11 cellular contexts compared by ENCODE assay signal in genomic region chr5:74040065-74040551, GRCh38.
A peak's percentile ranks its signal among the peaks of the same experiment; 100 is the strongest.
DNase-seq lines count a peak whose midpoint lies in the region; ATAC-seq and TF ChIP-seq lines count a peak whose summit lies in the region.
"Had no signal": no experiment of that assay in that cellular context is flagged by ENCODE, and none has a peak within 500 bp of the region (broad histone marks: within the 10 kb centered on the region; RNA-seq: fewer than 3 reads in every experiment).

No MANE protein-coding gene starts in this region.

- peak overlapping the region; percentile 67 for H3K4me2 ChIP-seq in smooth muscle cell

- H3K27me3 ChIP-seq in smooth muscle cell (ENCODE audit: low read depth) = no peaks in the 10 kb centered on the region

- peak; percentile 20 for TF ChIP-seq CTCF in fibroblast of the aortic adventitia (IDR thresholded peaks at IDR 0.05; ENCODE audit: insufficient read depth, low read length)
- no peak for TF ChIP-seq CTCF in smooth muscle cell (IDR thresholded peaks at IDR 0.05; ENCODE audit: borderline replicate concordance, insufficient read depth, poor library complexity, severe bottlenecking)

- no peak overlapping the region for H2AFZ ChIP-seq in smooth muscle cell (ENCODE audit: low read depth)

- H3K79me2 ChIP-seq in smooth muscle cell (ENCODE audit: low read depth) = no peaks in the 10 kb centered on the region

- peaks cover 17% of the 10 kb centered on the region for H3F3A ChIP-seq in smooth muscle cell (ENCODE audit: low read depth)

- peak overlapping the region; percentile 90 for H3K27ac ChIP-seq in smooth muscle cell (ENCODE audit: low read depth)
- H3K27ac ChIP-seq: HL-60 had no signal

- no peaks in the 10 kb centered on the region for H3K9me3 ChIP-seq in smooth muscle cell (replicated peaks; ENCODE audit: low read depth)

- DNase-seq in NCI-H2081 (lab: John Stamatoyannopoulos, UW) (peak; percentile 16 to 54), NCI-H2081 treated with DMSO at 0.1 percent for 48 hours (lab: John Stamatoyannopoulos, UW) (no peak), NCI-H82 treated with DMSO at 0.1 percent for 48 hours (lab: John Stamatoyannopoulos, UW; ENCODE audit: unreplicated experiment) (peak; percentile 83), fibroblast of the aortic adventitia (ENCODE audit: low read depth) (peak; percentile 89), smooth muscle cell (lab: John Stamatoyannopoulos, UW; ENCODE audit: unreplicated experiment) (no peak)
- DNase-seq in activated CD8-positive, alpha-beta memory T cell treated with anti-CD3 and anti-CD28 coated beads, Interleukin-2, amount 50 U/mL, for 4 hours = no peak
- DNase-seq: 8988T, nucleus accumbens had no signal

- ATAC-seq in HG02610 (IDR thresholded peaks at IDR 0.05; ENCODE audit: unreplicated experiment) = no peak
- no peak for ATAC-seq in HG03460 (IDR thresholded peaks at IDR 0.05; ENCODE audit: unreplicated experiment)

- no peaks in the 10 kb centered on the region for H3K4me1 ChIP-seq in smooth muscle cell (ENCODE audit: low read depth)

- H3K9ac ChIP-seq in smooth muscle cell (ENCODE audit: low read depth) = no peak overlapping the region

- no peaks in the 10 kb centered on the region for H3K36me3 ChIP-seq in smooth muscle cell (ENCODE audit: low read depth)

- H3K4me3 ChIP-seq in fibroblast of the aortic adventitia (ENCODE audit: low read depth, low read length) (no peak overlapping the region), smooth muscle cell (no peak overlapping the region)

- 11% methylated on average over 2 of the region's 2 CpGs for WGBS in smooth muscle cell (ENCODE audit: low lambda C conversion rate)

- no peaks in the 10 kb centered on the region for H4K20me1 ChIP-seq in smooth muscle cell (ENCODE audit: low read depth)

Comparison
In these comparisons a context has a peak if more than half of its experiments do, and no peak if none do; other contexts are left out.
1. DNase-seq: peak in NCI-H2081 (2 of 2), NCI-H82 treated with DMSO at 0.1 percent for 48 hours (single experiment) and fibroblast of the aortic adventitia (single experiment); none in NCI-H2081 treated with DMSO at 0.1 percent for 48 hours (single experiment), smooth muscle cell (single experiment) and activated CD8-positive, alpha-beta memory T cell treated with anti-CD3 and anti-CD28 coated beads, Interleukin-2, amount 50 U/mL, for 4 hours (single experiment).